ENCODE assay signal across 8 cellular contexts in the genomic region with DNA sequence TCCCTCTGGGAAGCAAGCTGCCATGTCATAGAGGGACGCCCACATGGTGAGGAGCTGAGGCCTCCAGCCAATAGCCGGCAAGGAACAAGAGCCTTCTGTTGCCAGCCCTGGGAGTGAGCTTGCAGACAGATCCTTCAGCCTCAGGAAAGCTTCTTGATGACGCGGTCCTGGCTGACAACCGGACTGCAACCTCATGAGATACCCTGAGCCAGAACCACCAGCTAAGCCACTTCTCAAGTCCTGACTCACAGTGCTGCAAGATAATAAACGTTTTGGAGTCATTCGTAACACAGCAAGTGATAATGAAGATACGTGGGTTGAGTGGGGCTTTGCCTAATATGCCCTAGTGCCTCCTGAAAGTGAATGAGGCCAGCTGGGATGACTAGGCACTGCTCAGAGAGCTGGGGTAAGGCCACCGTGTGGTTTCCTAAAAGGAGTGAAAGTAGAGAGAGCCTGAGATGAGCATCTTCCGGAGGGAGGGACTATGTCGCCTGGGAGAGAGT. TPM values are rescaled to one million over a fixed set of nuclear protein-coding genes. Genes with fewer than 3 reads are reported as not detected.
A peak's percentile ranks its signal among the peaks of the same experiment; 100 is the strongest.
DNase-seq lines count a peak whose midpoint lies in the region; ATAC-seq and TF ChIP-seq lines count a peak whose summit lies in the region.

No MANE protein-coding gene starts in this region.

- peak; percentile 97 for ATAC-seq in HG02852 (IDR thresholded peaks at IDR 0.05; ENCODE audit: unreplicated experiment)
- ATAC-seq in CD4-positive, alpha-beta T cell (ENCODE audit: poor library complexity), result no peak

- DNase-seq in activated naive CD4-positive, alpha-beta T cell treated with anti-CD3 and anti-CD28 coated beads for 36 hours, result peak; percentile 63
- DNase-seq in activated naive CD4-positive, alpha-beta T cell treated with anti-CD3 and anti-CD28 coated beads, Interleukin-2, amount 50 U/mL, for 16 hours, result no peak
- DNase-seq in RKO (ENCODE audit: low spot score) (peak; percentile 91), midbrain (lab: John Stamatoyannopoulos, UW) (peak; percentile 17), tibial artery (peak; percentile 88 to 95)
- DNase-seq in CD4-positive, alpha-beta T cell, result no peak

- H3K4me1 ChIP-seq in tibial artery, result peaks cover 0 to 6% (median 3%) of the 10 kb centered on the region in 4 donors

- H3K36me3 ChIP-seq in tibial artery, result no peaks in the 10 kb centered on the region

- CTCF ChIA-PET in activated naive CD4-positive, alpha-beta T cell treated with anti-CD3 and anti-CD28 coated beads for 36 hours (lab: Charles Lee), result interaction anchor here (0.6 kb wide), 1 partner anchor 51 kb away, joined by 4 read pairs; no protein-coding TSS in a partner anchor
- CTCF ChIA-PET in CD4-positive, alpha-beta T cell (lab: Charles Lee), result no interaction called here

- H3K4me3 Mint-ChIP-seq in activated naive CD4-positive, alpha-beta T cell treated with anti-CD3 and anti-CD28 coated beads for 36 hours, result no peak overlapping the region
- H3K4me3 Mint-ChIP-seq in dendritic cell treated with granulocyte-macrophage colony-stimulating factor and Interleukin-4, amounts not matched to agents 40 ng/mL and 50 ng/mL, for 4 days, result peak overlapping the region; percentile 24
- no peak overlapping the region for H3K4me3 Mint-ChIP-seq in CD4-positive, alpha-beta T cell

- no peak overlapping the region for H3K27ac Mint-ChIP-seq in activated naive CD4-positive, alpha-beta T cell treated with anti-CD3 and anti-CD28 coated beads for 36 hours
- H3K27ac Mint-ChIP-seq in dendritic cell treated with granulocyte-macrophage colony-stimulating factor and Interleukin-4, amounts not matched to agents 40 ng/mL and 50 ng/mL, for 4 days, result peak overlapping the region; percentile 71
- H3K27ac Mint-ChIP-seq in CD4-positive, alpha-beta T cell, result no peak overlapping the region

- no peaks in the 10 kb centered on the region for H3K9me3 ChIP-seq in tibial artery
- no peaks in the 10 kb centered on the region for H3K9me3 ChIP-seq in CD4-positive, alpha-beta T cell (ENCODE audit: control insufficient read depth, low read length)

- peaks cover 3% of the 10 kb centered on the region for H3K27me3 Mint-ChIP-seq in activated naive CD4-positive, alpha-beta T cell treated with anti-CD3 and anti-CD28 coated beads for 36 hours (ENCODE audit: low read depth)
- H3K27me3 Mint-ChIP-seq in dendritic cell treated with granulocyte-macrophage colony-stimulating factor and Interleukin-4, amounts not matched to agents 40 ng/mL and 50 ng/mL, for 4 days, result peaks cover 2% of the 10 kb centered on the region
- H3K27me3 Mint-ChIP-seq in CD4-positive, alpha-beta T cell, result peaks cover 13% of the 10 kb centered on the region

- POLR2A ChIA-PET in CD4-positive, alpha-beta T cell (lab: Charles Lee), result no interaction called here

- H3K27me3 ChIP-seq in tibial artery, result no peaks in the 10 kb centered on the region
- H3K27me3 ChIP-seq in CD4-positive, alpha-beta T cell (ENCODE audit: control insufficient read depth, insufficient read depth, low read length), result peaks cover 15% of the 10 kb centered on the region

- intact Hi-C loops in activated naive CD4-positive, alpha-beta T cell treated with anti-CD3 and anti-CD28 coated beads for 36 hours (cut with micrococcal nuclease), result no loop called here
- intact Hi-C loops in dendritic cell treated with granulocyte-macrophage colony-stimulating factor and Interleukin-4, amounts not matched to agents 40 ng/mL and 50 ng/mL, for 4 days (cut with micrococcal nuclease), result no loop called here
- intact Hi-C loops in tibial artery (cut with DNase I; ENCODE audit: low total_unique reads), result no loop called here
- intact Hi-C loops in CD4-positive, alpha-beta T cell (cut with DNase I, micrococcal nuclease), result no loop called here

- peak overlapping the region; percentile 6 to 19 for H3K4me3 ChIP-seq in tibial artery

- peaks cover 9% of the 10 kb centered on the region for H3K4me1 Mint-ChIP-seq in activated naive CD4-positive, alpha-beta T cell treated with anti-CD3 and anti-CD28 coated beads for 36 hours (ENCODE audit: low read depth)
- H3K4me1 Mint-ChIP-seq in dendritic cell treated with granulocyte-macrophage colony-stimulating factor and Interleukin-4, amounts not matched to agents 40 ng/mL and 50 ng/mL, for 4 days (ENCODE audit: low read depth), result peaks cover 39% of the 10 kb centered on the region
- no peaks in the 10 kb centered on the region for H3K4me1 Mint-ChIP-seq in CD4-positive, alpha-beta T cell (ENCODE audit: low read depth)

- H3K9me3 Mint-ChIP-seq in activated naive CD4-positive, alpha-beta T cell treated with anti-CD3 and anti-CD28 coated beads for 36 hours, result no peaks in the 10 kb centered on the region
- H3K9me3 Mint-ChIP-seq in dendritic cell treated with granulocyte-macrophage colony-stimulating factor and Interleukin-4, amounts not matched to agents 40 ng/mL and 50 ng/mL, for 4 days, result no peaks in the 10 kb centered on the region
- no peaks in the 10 kb centered on the region for H3K9me3 Mint-ChIP-seq in CD4-positive, alpha-beta T cell

- no peaks in the 10 kb centered on the region for H3K36me3 Mint-ChIP-seq in activated naive CD4-positive, alpha-beta T cell treated with anti-CD3 and anti-CD28 coated beads for 36 hours (ENCODE audit: low read depth)
- no peaks in the 10 kb centered on the region for H3K36me3 Mint-ChIP-seq in dendritic cell treated with granulocyte-macrophage colony-stimulating factor and Interleukin-4, amounts not matched to agents 40 ng/mL and 50 ng/mL, for 4 days (ENCODE audit: low read depth)
- H3K36me3 Mint-ChIP-seq in CD4-positive, alpha-beta T cell (ENCODE audit: low read depth), result no peaks in the 10 kb centered on the region

- no peak for TF ChIP-seq CTCF in tibial artery (IDR thresholded peaks at IDR 0.05)
- TF ChIP-seq CTCF in CD4-positive, alpha-beta T cell (IDR thresholded peaks at IDR 0.05), result no peak

- peak overlapping the region; percentile 61 to 63 for H3K27ac ChIP-seq in tibial artery
- no peak overlapping the region for H3K27ac ChIP-seq in CD4-positive, alpha-beta T cell (ENCODE audit: low read depth, low read length)

RNA-seq across cellular contexts. Expression of a gene that starts 53.8 kb away (rescaled TPM):
- total RNA-seq in activated naive CD4-positive, alpha-beta T cell treated with anti-CD3 and anti-CD28 coated beads for 36 hours, result 1 to 10 TPM; 4.2 to 5.0 TPM
- 1 to 10 TPM; 8.5 to 9.8 TPM for total RNA-seq in CD4-positive, alpha-beta T cell

Comparison
In these comparisons a context has a peak if more than half of its experiments do, and no peak if none do; other contexts are left out.
1. DNase-seq: peak in activated naive CD4-positive, alpha-beta T cell treated with anti-CD3 and anti-CD28 coated beads for 36 hours (single experiment), RKO (single experiment), midbrain (single experiment) and tibial artery (2 of 2); none in activated naive CD4-positive, alpha-beta T cell treated with anti-CD3 and anti-CD28 coated beads, Interleukin-2, amount 50 U/mL, for 16 hours (single experiment) and CD4-positive, alpha-beta T cell (0 of 10).